Comparison of ENCODE assay signal across 1 cellular context in genomic region chr20:5128886-5129285, GRCh38.
TF ChIP-seq lines count a peak whose summit lies in the region.

No MANE protein-coding gene starts in this region.

TF ChIP-seq in HepG2, 621 proteins besides CTCF, POLR2A, EP300 and RAD21 (continues in another document):
- TF ChIP-seq ZNF564 (CRISPR knock-in tag; IDR thresholded peaks at IDR 0.05) (no peak), TEAD3 (CRISPR knock-in tag; optimal IDR thresholded peaks at IDR 0.05; ENCODE audit: borderline replicate concordance) (peak; percentile 42), HNF4G (IDR thresholded peaks at IDR 0.05; ENCODE audit: borderline replicate concordance, low read depth, low read length) (peak; percentile 42; the same call in 1 of the 2 replicates), HNF4G (CRISPR knock-in tag; IDR thresholded peaks at IDR 0.05; ENCODE audit: borderline replicate concordance, low read depth) (no peak), PAXIP1 (CRISPR knock-in tag; conservative IDR thresholded peaks at IDR 0.05) (0 out of 2 replicates have a peak, but pooled peaks have one; percentile 18), HMGXB3 (CRISPR knock-in tag; IDR thresholded peaks at IDR 0.05; ENCODE audit: borderline replicate concordance) (no peak), ZNF383 (CRISPR knock-in tag; IDR thresholded peaks at IDR 0.05; ENCODE audit: borderline replicate concordance) (no peak), SAP130 (CRISPR knock-in tag; IDR thresholded peaks at IDR 0.05; ENCODE audit: low read depth) (peak; percentile 54), ZNF407 (CRISPR knock-in tag; IDR thresholded peaks at IDR 0.05; ENCODE audit: not compliant biosample characterization) (no peak), CEBPG (CRISPR knock-in tag; IDR thresholded peaks at IDR 0.05) (no peak), KMT2A (CRISPR knock-in tag; IDR thresholded peaks at IDR 0.05) (no peak), ARID5B (CRISPR knock-in tag; IDR thresholded peaks at IDR 0.05) (peak; percentile 21; the same call in 1 of the 2 replicates), NCOA5 (CRISPR knock-in tag; IDR thresholded peaks at IDR 0.05) (no peak), ZHX2 (IDR thresholded peaks at IDR 0.05; ENCODE audit: low read depth) (peak; percentile 38; the same call in 1 of the 2 replicates), ZHX2 (CRISPR knock-in tag; IDR thresholded peaks at IDR 0.05; ENCODE audit: borderline replicate concordance) (no peak), NR2F2 (IDR thresholded peaks at IDR 0.05; ENCODE audit: borderline replicate concordance, low read depth) (0 out of 2 replicates have a peak, but pooled peaks have one; percentile 24), SNAPC2 (CRISPR knock-in tag; IDR thresholded peaks at IDR 0.05) (no peak), ZBTB26 (CRISPR knock-in tag; IDR thresholded peaks at IDR 0.05; ENCODE audit: borderline replicate concordance) (no peak)
